ENCODE assay signal across 1 cellular context in the genomic region with DNA sequence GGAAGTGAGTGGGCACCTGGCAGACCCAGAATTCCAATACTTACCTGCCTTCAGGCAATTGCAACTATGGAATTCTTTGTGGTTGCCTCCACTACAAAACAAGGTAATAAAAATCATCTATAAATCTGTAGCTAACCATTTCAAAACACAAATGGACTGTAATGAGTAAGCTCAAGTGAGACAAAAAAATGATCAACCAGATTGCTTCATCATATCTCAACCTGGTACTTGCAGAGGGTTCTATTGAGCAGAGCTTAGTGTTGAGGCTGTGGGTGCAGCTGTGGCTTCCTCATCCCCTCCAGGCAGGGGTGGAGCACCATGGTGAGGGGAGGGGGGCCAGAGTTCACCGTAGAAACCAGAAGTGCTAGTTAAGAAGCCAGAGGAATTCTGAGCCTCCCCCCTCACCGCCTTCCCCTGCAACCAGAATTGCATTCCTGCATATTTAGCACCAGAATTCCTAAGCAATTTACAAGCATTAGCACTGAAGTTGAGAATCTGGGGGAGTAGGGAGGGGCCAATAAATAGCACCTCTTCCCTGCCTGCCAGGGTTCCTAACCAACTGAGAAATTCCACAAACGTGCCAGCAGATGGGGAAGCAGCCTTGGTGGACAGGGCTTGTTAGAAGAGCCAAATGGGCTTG.
TF ChIP-seq lines count a peak whose summit lies in the region.

No MANE protein-coding gene starts in this region.

TF ChIP-seq in HCT116, 20 proteins besides CTCF, POLR2A, EP300 and RAD21 (continued from another document):
- TF ChIP-seq, protein P1, sequence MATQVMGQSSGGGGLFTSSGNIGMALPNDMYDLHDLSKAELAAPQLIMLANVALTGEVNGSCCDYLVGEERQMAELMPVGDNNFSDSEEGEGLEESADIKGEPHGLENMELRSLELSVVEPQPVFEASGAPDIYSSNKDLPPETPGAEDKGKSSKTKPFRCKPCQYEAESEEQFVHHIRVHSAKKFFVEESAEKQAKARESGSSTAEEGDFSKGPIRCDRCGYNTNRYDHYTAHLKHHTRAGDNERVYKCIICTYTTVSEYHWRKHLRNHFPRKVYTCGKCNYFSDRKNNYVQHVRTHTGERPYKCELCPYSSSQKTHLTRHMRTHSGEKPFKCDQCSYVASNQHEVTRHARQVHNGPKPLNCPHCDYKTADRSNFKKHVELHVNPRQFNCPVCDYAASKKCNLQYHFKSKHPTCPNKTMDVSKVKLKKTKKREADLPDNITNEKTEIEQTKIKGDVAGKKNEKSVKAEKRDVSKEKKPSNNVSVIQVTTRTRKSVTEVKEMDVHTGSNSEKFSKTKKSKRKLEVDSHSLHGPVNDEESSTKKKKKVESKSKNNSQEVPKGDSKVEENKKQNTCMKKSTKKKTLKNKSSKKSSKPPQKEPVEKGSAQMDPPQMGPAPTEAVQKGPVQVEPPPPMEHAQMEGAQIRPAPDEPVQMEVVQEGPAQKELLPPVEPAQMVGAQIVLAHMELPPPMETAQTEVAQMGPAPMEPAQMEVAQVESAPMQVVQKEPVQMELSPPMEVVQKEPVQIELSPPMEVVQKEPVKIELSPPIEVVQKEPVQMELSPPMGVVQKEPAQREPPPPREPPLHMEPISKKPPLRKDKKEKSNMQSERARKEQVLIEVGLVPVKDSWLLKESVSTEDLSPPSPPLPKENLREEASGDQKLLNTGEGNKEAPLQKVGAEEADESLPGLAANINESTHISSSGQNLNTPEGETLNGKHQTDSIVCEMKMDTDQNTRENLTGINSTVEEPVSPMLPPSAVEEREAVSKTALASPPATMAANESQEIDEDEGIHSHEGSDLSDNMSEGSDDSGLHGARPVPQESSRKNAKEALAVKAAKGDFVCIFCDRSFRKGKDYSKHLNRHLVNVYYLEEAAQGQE (IDR thresholded peaks at IDR 0.05; ENCODE audit: low read depth) = no peak
- TF ChIP-seq EZH2phosphoT487 (IDR thresholded peaks at IDR 0.05; ENCODE audit: borderline replicate concordance) = no peak
- TF ChIP-seq ZNF274 (IDR thresholded peaks at IDR 0.05; ENCODE audit: low read depth, low read length) = no peak
